Comparison of ENCODE assay signal across 34 cellular contexts in the genomic region with DNA sequence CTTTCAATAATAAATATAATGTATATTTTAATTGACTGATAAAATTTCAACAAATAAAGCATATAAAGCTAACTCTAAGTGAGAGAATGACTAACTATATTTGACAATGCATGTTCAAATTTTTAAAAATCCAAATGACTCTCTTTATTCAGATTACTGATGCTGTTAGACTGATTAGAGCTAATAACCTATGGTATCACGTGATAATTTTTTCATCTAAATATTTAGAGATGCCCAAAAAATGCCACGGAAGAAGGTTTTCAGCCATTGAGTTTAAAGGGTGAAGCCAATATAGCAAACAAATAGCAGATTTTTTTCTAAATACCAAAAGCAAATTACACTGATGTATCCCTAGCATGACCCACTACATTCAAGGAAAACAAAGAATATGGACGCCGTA.
"Had no signal": no experiment of that assay in that cellular context is flagged by ENCODE, and none has a peak within 500 bp of the region (broad histone marks: within the 10 kb centered on the region; RNA-seq: fewer than 3 reads in every experiment).

No MANE protein-coding gene starts in this region.

- H3K27ac ChIP-seq: adrenal gland, ascending aorta, body of pancreas, brain microvascular endothelial cell, breast epithelium, cardiac muscle cell had no signal

- FAIRE-seq: astrocyte, bronchial epithelial cell had no signal

- H3K4me3 ChIP-seq: adrenal gland, ascending aorta, body of pancreas, breast epithelium, cardiac muscle cell had no signal

- H3K27me3 ChIP-seq: adrenal gland, ascending aorta, body of pancreas, brain microvascular endothelial cell, breast epithelium, cardiac muscle cell had no signal

- H3K9me3 ChIP-seq: adrenal gland, body of pancreas had no signal

- H3K36me3 ChIP-seq: adrenal gland, ascending aorta, brain microvascular endothelial cell, breast epithelium, cardiac muscle cell had no signal

- ATAC-seq: activated naive CD4-positive, alpha-beta T cell treated with anti-CD3 and anti-CD28 coated beads, Interleukin-2, amount 50 U/mL, for 72 hours; activated naive CD8-positive, alpha-beta T cell treated with anti-CD3 and anti-CD28 coated beads, Interleukin-2, amount 50 U/mL, for 24 hours; activated T-cell treated with anti-CD3 and anti-CD28 coated beads, Interleukin-2, amount 50 U/mL, for 4 hours; activated T-cell treated with anti-CD3 and anti-CD28 coated beads, Interleukin-2, amount 50 U/mL, for 72 hours; activated T-helper 17 cell treated with anti-CD3 and anti-CD28 coated beads, Interleukin-2, amount 50 U/mL, for 72 hours; body of pancreas had no signal

- DNase-seq: activated effector memory CD4-positive, alpha-beta T cell treated with anti-CD3 and anti-CD28 coated beads, Interleukin-2, amount 50 U/mL, for 16 hours; activated effector memory CD4-positive, alpha-beta T cell treated with Interleukin-2 at 50 U/mL for 16 hours; activated gamma-delta T cell; activated gamma-delta T cell treated with Interleukin-2 at 50 U/mL for 16 hours; activated naive CD4-positive, alpha-beta T cell; activated naive CD4-positive, alpha-beta T cell treated with anti-CD3 and anti-CD28 coated beads for 36 hours; activated naive CD4-positive, alpha-beta T cell treated with anti-CD3 and anti-CD28 coated beads, Interleukin-2, amount 10 ng/mL, durations not matched to agents 7 days and 5 days; activated naive CD4-positive, alpha-beta T cell treated with anti-CD3 and anti-CD28 coated beads, Interleukin-2, amount 50 U/mL, for 16 hours; activated naive CD4-positive, alpha-beta T cell treated with Interleukin-2 at 50 U/mL for 16 hours; activated naive CD8-positive, alpha-beta T cell treated with anti-CD3 and anti-CD28 coated beads for 36 hours; activated naive CD8-positive, alpha-beta T cell treated with anti-CD3 and anti-CD28 coated beads, Interleukin-2, amount 10 ng/mL, durations not matched to agents 7 days and 5 days; activated naive CD8-positive, alpha-beta T cell treated with anti-CD3 and anti-CD28 coated beads, Interleukin-2, amount 50 U/mL, for 24 hours; activated T-cell treated with anti-CD3 and anti-CD28 coated beads, Interleukin-2, amount 50 U/mL, for 1 hour; activated T-cell treated with anti-CD3 and anti-CD28 coated beads, Interleukin-2, amount 50 U/mL, for 24 hours; activated T-cell treated with anti-CD3 and anti-CD28 coated beads, Interleukin-2, amount 50 U/mL, for 4 hours; activated T-cell treated with anti-CD3 and anti-CD28 coated beads, Interleukin-2, amount 50 U/mL, for 48 hours; activated T-cell treated with anti-CD3 and anti-CD28 coated beads, Interleukin-2, amount 50 U/mL, for 72 hours; adrenal gland; amniotic stem cell; amygdala; anterior cingulate cortex; aorta; body of pancreas; brain microvascular endothelial cell; caudate nucleus; central memory CD4-positive, alpha-beta T cell; cerebellar nuclear complex had no signal

- H3K4me1 ChIP-seq: adrenal gland, ascending aorta, body of pancreas, breast epithelium had no signal
